In the genomic region with DNA sequence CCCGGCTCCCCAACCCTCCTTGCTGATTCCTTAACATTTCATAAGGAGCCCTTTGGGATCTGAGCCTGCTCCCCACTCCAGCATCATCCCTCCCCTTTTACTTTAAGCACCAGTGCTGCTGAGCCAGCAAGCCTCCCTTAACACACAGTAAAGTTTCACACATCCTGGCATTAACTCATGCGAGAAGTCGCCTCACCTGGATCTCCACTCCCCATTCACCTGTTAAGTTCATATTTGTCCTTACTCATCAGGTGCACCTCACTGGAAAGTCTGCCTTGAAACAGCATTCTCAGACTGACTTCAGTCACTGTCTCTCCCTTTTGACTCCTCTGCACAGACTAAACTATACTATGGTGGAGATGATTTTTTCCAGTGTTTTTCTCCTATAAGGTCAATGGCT, we compare ENCODE assay signal across 21 cellular contexts. TPM values are rescaled to one million over a fixed set of nuclear protein-coding genes. Genes with fewer than 3 reads are reported as not detected.
"Had no signal": no experiment of that assay in that cellular context is flagged by ENCODE, and none has a peak within 500 bp of the region (broad histone marks: within the 10 kb centered on the region; RNA-seq: fewer than 3 reads in every experiment).

No MANE protein-coding gene starts in this region.

- DNase-seq: activated CD4-positive, alpha-beta memory T cell treated with anti-CD3 and anti-CD28 coated beads, Interleukin-2, amount 10 ng/mL, durations not matched to agents 7 days and 5 days; activated CD4-positive, alpha-beta T cell treated with anti-CD3 and anti-CD28 coated beads, Interleukin-2, amount 10 ng/mL, durations not matched to agents 24 days and 14 days; activated CD4-positive, CD25-positive, alpha-beta regulatory T cell treated with anti-CD3 and anti-CD28 coated beads, Interleukin-2, amount 50 U/mL, for 72 hours; activated effector memory CD4-positive, alpha-beta T cell treated with Interleukin-2 at 50 U/mL for 16 hours; activated naive CD4-positive, alpha-beta T cell; activated T-cell treated with anti-CD3 and anti-CD28 coated beads for 4 hours; aorta; NCI-H1048; NCI-H1930; NCI-H2171; NCI-H2227 treated with DMSO at 0.1 percent for 48 hours; NCI-H446 treated with DMSO at 0.1 percent for 48 hours; NCI-H526 treated with DMSO at 0.1 percent for 48 hours; NCI-H82; SIG-M5; T-helper 17 cell; T-helper 9 cell had no signal

- H3K4me1 ChIP-seq: breast epithelium had no signal

- H3K36me3 ChIP-seq: breast epithelium had no signal

- H3K4me3 Mint-ChIP-seq: activated CD4-positive, alpha-beta memory T cell treated with anti-CD3 and anti-CD28 coated beads, Interleukin-2, amount 10 ng/mL, durations not matched to agents 7 days and 5 days; activated CD4-positive, alpha-beta T cell treated with anti-CD3 and anti-CD28 coated beads, Interleukin-2, amount 10 ng/mL, durations not matched to agents 24 days and 14 days; activated naive CD4-positive, alpha-beta T cell treated with anti-CD3 and anti-CD28 coated beads, Interleukin-2, amount 50 U/mL, for 24 hours; T-helper 17 cell; WTC11 had no signal

- H3K4me3 ChIP-seq: breast epithelium had no signal

- H3K27me3 ChIP-seq: breast epithelium had no signal

- H3K9me3 ChIP-seq: breast epithelium had no signal

- H3K27ac Mint-ChIP-seq: activated CD4-positive, alpha-beta memory T cell treated with anti-CD3 and anti-CD28 coated beads, Interleukin-2, amount 10 ng/mL, durations not matched to agents 7 days and 5 days; activated CD4-positive, alpha-beta T cell treated with anti-CD3 and anti-CD28 coated beads, Interleukin-2, amount 10 ng/mL, durations not matched to agents 24 days and 14 days; activated naive CD4-positive, alpha-beta T cell treated with anti-CD3 and anti-CD28 coated beads, Interleukin-2, amount 50 U/mL, for 24 hours; WTC11 had no signal

- H3K9me3 Mint-ChIP-seq: activated CD4-positive, alpha-beta memory T cell treated with anti-CD3 and anti-CD28 coated beads, Interleukin-2, amount 10 ng/mL, durations not matched to agents 7 days and 5 days; activated CD4-positive, alpha-beta T cell treated with anti-CD3 and anti-CD28 coated beads, Interleukin-2, amount 10 ng/mL, durations not matched to agents 24 days and 14 days; activated naive CD4-positive, alpha-beta T cell treated with anti-CD3 and anti-CD28 coated beads, Interleukin-2, amount 50 U/mL, for 24 hours; WTC11 had no signal

- H3K27ac ChIP-seq: breast epithelium had no signal

- H3K36me3 Mint-ChIP-seq: WTC11 had no signal

- ATAC-seq: T-helper 17 cell, WTC11 had no signal

- H3K27me3 Mint-ChIP-seq: activated CD4-positive, alpha-beta memory T cell treated with anti-CD3 and anti-CD28 coated beads, Interleukin-2, amount 10 ng/mL, durations not matched to agents 7 days and 5 days; activated CD4-positive, alpha-beta T cell treated with anti-CD3 and anti-CD28 coated beads, Interleukin-2, amount 10 ng/mL, durations not matched to agents 24 days and 14 days; activated naive CD4-positive, alpha-beta T cell treated with anti-CD3 and anti-CD28 coated beads, Interleukin-2, amount 50 U/mL, for 24 hours; T-helper 17 cell had no signal

RNA-seq across cellular contexts. Expression of a gene that starts 47.8 kb away (rescaled TPM):
- total RNA-seq: OCI-LY7 had no signal
